1 cellular context compared by ENCODE assay signal in the genomic region with DNA sequence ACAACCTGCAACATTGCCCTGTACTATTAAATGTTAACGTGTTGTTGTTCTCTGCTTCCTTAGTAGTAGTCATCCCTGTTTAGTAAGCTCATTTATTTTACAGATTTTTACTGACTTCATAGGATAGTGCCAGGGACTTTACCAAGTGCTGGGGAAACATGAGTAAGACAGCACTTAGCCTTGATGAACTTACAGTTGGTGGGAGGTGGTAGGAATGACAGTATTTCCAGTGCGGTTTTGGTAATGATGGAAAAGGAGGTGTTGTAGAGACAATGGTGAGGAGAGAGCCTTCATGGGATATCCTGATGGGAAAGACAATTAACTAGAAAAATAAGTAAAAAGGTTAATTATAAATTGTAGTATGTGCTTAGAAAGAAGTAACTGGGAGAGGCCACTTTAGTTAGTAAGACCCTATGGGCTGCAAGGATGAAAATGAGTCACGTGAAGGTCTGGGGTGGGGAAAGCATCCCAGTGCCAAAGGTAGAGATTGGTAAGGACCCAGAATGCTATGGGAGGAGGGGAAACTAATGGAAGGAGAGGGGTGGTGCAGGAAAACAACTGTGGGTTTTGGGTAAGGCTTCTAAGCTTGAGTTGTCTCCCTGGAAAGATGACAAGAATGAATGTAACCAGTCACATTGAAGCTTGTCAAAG.
TF ChIP-seq lines count a peak whose summit lies in the region.

No MANE protein-coding gene starts in this region.

TF ChIP-seq in HepG2, 621 proteins besides CTCF, POLR2A, EP300 and RAD21 (continued from another document):
- TF ChIP-seq SAP130 (CRISPR knock-in tag; IDR thresholded peaks at IDR 0.05; ENCODE audit: low read depth), result peak; percentile 26; the same call in 1 of the 2 replicates
